In the genomic region with DNA sequence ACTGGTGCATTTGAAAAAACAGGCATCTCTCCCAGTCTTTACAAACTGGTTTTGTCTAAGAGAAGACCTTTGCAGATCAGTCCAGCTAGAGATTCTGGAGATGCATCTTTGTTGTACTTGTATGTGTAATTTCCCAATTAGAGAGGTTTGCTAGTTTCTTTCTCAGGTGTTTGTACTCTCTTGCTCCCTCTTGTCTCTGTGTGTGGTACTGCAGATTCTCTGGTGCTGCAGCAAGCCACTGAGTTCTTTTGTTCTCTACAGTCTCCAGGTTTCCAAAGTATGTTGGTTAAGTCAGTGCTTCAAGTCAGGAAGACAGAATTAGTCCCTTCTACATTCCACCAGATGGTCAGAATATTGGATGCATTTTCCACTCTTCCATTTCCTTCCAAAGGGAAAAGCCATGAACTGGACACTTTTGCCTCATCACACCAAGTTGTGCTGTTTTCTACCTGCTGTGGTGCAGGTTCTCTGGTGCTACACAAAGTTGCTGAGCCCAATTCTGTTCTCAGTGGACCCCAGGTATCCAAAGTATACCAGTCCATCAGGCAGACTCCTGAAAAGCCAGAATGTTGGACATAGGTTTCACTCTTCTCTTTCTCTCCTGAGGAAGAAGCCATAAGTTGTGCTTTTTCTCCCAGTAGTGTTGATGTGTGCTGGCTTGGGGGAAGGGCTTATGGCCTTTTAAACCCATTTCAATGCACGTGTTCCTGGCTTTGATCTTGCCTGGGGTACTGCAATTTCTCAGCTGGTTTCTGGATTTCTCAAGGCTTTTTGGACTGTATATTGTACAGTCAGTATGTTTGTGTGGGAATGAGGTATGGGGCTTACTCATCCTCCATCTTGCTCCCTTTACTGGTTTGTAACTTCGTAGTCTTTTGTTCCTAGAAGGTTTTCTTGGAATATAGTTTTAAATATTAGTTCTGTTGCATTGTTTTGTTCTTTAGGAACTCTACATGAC, we compare ENCODE assay signal across 8 cellular contexts. TPM values are rescaled to one million over a fixed set of nuclear protein-coding genes. Genes with fewer than 3 reads are reported as not detected.
DNase-seq lines count a peak whose midpoint lies in the region; ATAC-seq and TF ChIP-seq lines count a peak whose summit lies in the region.

No MANE protein-coding gene starts in this region.

- ATAC-seq in upper lobe of left lung (ENCODE audit: low FRiP score in 2 of 2): peak in 1 of 2 donors; percentile 56

- peaks cover 95% of the 10 kb centered on the region for H3K79me2 ChIP-seq in Karpas-422 (ENCODE audit: low read length)

- H3K9me3 ChIP-seq in Karpas-422 (ENCODE audit: low read length): peaks cover 26% of the 10 kb centered on the region
- no peaks in the 10 kb centered on the region for H3K9me3 ChIP-seq in iPS-18a (ENCODE audit: control insufficient read depth, low read depth, low read length)
- no peaks in the 10 kb centered on the region for H3K9me3 ChIP-seq in upper lobe of left lung

- H2AFZ ChIP-seq in Karpas-422 (ENCODE audit: low read length): no peak overlapping the region

- H4K20me1 ChIP-seq in Karpas-422 (ENCODE audit: insufficient read depth, low read depth, low read length): peaks cover 8% of the 10 kb centered on the region; the same call in 1 of the 2 replicates

- H3K4me1 ChIP-seq in Karpas-422 (ENCODE audit: low read length) (no peaks in the 10 kb centered on the region), iPS-18a (ENCODE audit: control insufficient read depth, low read depth, low read length) (peaks cover 17% of the 10 kb centered on the region), upper lobe of left lung (peaks cover 12 to 31% (median 18%) of the 10 kb centered on the region in 4 donors)

- no peaks in the 10 kb centered on the region for H3K36me3 ChIP-seq in GM06990 (ENCODE audit: control insufficient read depth, insufficient read depth, low read length)
- peaks cover 13% of the 10 kb centered on the region; the same call in 1 of the 2 replicates for H3K36me3 ChIP-seq in Karpas-422 (ENCODE audit: insufficient read depth, low read length)
- H3K36me3 ChIP-seq in iPS-18a (ENCODE audit: control insufficient read depth, low read depth, low read length): no peaks in the 10 kb centered on the region
- no peaks in the 10 kb centered on the region for H3K36me3 ChIP-seq in upper lobe of left lung

- DNase-seq in GM06990 (ENCODE audit: extremely low read depth, insufficient read length) (peak; percentile 9), Karpas-422 (peak; percentile 69), upper lobe of left lung (no peak), epidermal melanocyte (ENCODE audit: insufficient read length, low spot score) (no peak), amniotic stem cell (lab: John Stamatoyannopoulos, UW) (no peak)
- peak; percentile 14 to 44 for DNase-seq in activated CD4-positive, alpha-beta T cell treated with anti-CD3 and anti-CD28 coated beads, Interleukin-2, amount 50 U/mL, for 48 hours

- H3K4me3 ChIP-seq in GM06990 (replicated peaks; ENCODE audit: low read depth, low read length): no peak overlapping the region
- H3K4me3 ChIP-seq in Karpas-422 (ENCODE audit: low read length): no peak overlapping the region
- H3K4me3 ChIP-seq in iPS-18a (ENCODE audit: low read length): peak overlapping the region; percentile 16
- H3K4me3 ChIP-seq in upper lobe of left lung: no peak overlapping the region

- no peaks in the 10 kb centered on the region for H3K9me2 ChIP-seq in Karpas-422 (replicated peaks; ENCODE audit: insufficient read depth, low read length)

- no peak for TF ChIP-seq EP300 in upper lobe of left lung (IDR thresholded peaks at IDR 0.05)

- H3K27me3 ChIP-seq in GM06990 (replicated peaks; ENCODE audit: control insufficient read depth, insufficient read depth, low read length) (no peaks in the 10 kb centered on the region), Karpas-422 (ENCODE audit: low read length) (no peaks in the 10 kb centered on the region), iPS-18a (ENCODE audit: control insufficient read depth, insufficient read depth, low read length) (no peaks in the 10 kb centered on the region), upper lobe of left lung (no peaks in the 10 kb centered on the region)

- WGBS in upper lobe of left lung, 2 donors: 81 to 83% methylated on average over 2 of the region's 2 CpGs

- peak; percentile 55 for TF ChIP-seq CTCF in 22Rv1 (IDR thresholded peaks at IDR 0.05)
- peak; percentile 70 for TF ChIP-seq CTCF in GM06990 (IDR thresholded peaks at IDR 0.05; ENCODE audit: insufficient read depth, low read length, poor library complexity, severe bottlenecking)
- peak in 5 of 6 experiments; percentile 31 to 49 (median 37) for TF ChIP-seq CTCF in upper lobe of left lung (IDR thresholded peaks at IDR 0.05)

- H3K27ac ChIP-seq in 22Rv1: no peak overlapping the region
- no peak overlapping the region for H3K27ac ChIP-seq in Karpas-422 (ENCODE audit: low read length)
- no peak overlapping the region for H3K27ac ChIP-seq in iPS-18a (ENCODE audit: low read length)
- H3K27ac ChIP-seq in upper lobe of left lung: no peak overlapping the region

- TF ChIP-seq POLR2A in upper lobe of left lung (IDR thresholded peaks at IDR 0.05): no peak

- H3K9ac ChIP-seq in Karpas-422 (ENCODE audit: low read length): no peak overlapping the region
- H3K9ac ChIP-seq in iPS-18a (ENCODE audit: low read length): no peak overlapping the region

- no peak overlapping the region for H3K4me2 ChIP-seq in Karpas-422 (ENCODE audit: low read depth, low read length, poor library complexity, severe bottlenecking)

RNA-seq across cellular contexts. Expression of gene EPC2, which starts 29.8 kb away (rescaled TPM):
- total RNA-seq in Karpas-422 (2014; rRNA removed; shearing (Covaris generic); ENCODE audit: low replicate concordance): 22.8 and 30.3 TPM in 2 replicates
- 10 to 100 TPM; 15.2 to 53.2 (median 31.5) TPM for total RNA-seq in upper lobe of left lung

Comparison
In these comparisons a context has a peak if more than half of its experiments do, and no peak if none do; other contexts are left out.
1. DNase-seq: peak in GM06990 (single experiment), Karpas-422 (single experiment) and activated CD4-positive, alpha-beta T cell treated with anti-CD3 and anti-CD28 coated beads, Interleukin-2, amount 50 U/mL, for 48 hours (2 of 2); none in upper lobe of left lung (0 of 2), epidermal melanocyte (single experiment) and amniotic stem cell (single experiment).
2. Peak in every context shown above with its lines, with median percentiles within 50 percentile points of each other: CTCF ChIP-seq.